14 cellular contexts compared by ENCODE assay signal in the genomic region with DNA sequence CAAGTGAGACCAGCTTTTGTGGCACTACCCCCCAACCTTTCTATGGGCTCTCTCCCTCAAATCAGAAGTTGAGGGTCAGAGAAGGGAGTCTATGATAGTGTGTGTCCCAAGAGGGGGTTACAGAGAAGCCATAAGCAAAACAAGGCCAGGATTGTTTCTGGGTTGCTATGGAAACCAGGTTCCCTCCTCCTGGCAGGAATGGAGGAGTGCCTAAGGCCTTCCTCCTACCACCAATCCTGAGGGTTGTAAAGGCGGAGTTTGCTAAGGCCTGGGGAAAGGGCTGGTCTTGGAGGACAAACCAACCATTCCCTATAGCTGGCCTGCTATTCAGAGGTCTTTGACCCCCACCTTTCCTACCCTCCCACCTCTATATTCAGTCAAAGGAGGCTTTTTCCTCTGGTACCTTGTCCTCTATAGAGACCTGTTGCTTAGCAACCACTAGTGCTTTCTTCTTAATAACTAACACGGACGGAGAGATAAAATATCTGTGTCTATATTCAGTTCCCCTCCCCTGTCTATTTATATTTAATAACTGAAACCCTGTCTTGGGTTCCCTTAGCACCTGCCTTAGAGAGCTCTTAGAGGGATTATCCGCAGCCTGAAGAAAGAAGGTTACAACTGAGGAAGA. TPM values are rescaled to one million over a fixed set of nuclear protein-coding genes. Genes with fewer than 3 reads are reported as not detected.
DNase-seq lines count a peak whose midpoint lies in the region; ATAC-seq and TF ChIP-seq lines count a peak whose summit lies in the region.
"Had no signal": no experiment of that assay in that cellular context is flagged by ENCODE, and none has a peak within 500 bp of the region (broad histone marks: within the 10 kb centered on the region; RNA-seq: fewer than 3 reads in every experiment).

No MANE protein-coding gene starts in this region.

- 71 to 77% methylated on average over 4 of the region's 4 CpGs for WGBS in body of pancreas, 2 donors

- H3K4me1 Mint-ChIP-seq in nephron progenitor cell = peaks cover 22% of the 10 kb centered on the region
- H3K4me1 Mint-ChIP-seq in stimulated activated memory B cell treated with anti-CD40 and anti-IgM and Interleukin-4, amounts not matched to agents 10 μg/mL and 1 μg/mL and 100 μg/mL, for 72 hours = no peaks in the 10 kb centered on the region
- H3K4me1 Mint-ChIP-seq: activated naive CD8-positive, alpha-beta T cell treated with anti-CD3 and anti-CD28 coated beads for 36 hours; CD8-positive, alpha-beta memory T cell had no signal

- peaks cover 56% of the 10 kb centered on the region for H3K36me3 Mint-ChIP-seq in nephron progenitor cell (ENCODE audit: low read depth)
- H3K36me3 Mint-ChIP-seq in stimulated activated memory B cell treated with anti-CD40 and anti-IgM and Interleukin-4, amounts not matched to agents 10 μg/mL and 1 μg/mL and 100 μg/mL, for 72 hours = peaks cover 81% of the 10 kb centered on the region

- peak overlapping the region; percentile 16 for H3K4me3 Mint-ChIP-seq in nephron progenitor cell
- H3K4me3 Mint-ChIP-seq in stimulated activated memory B cell treated with anti-CD40 and anti-IgM and Interleukin-4, amounts not matched to agents 10 μg/mL and 1 μg/mL and 100 μg/mL, for 72 hours = no peak overlapping the region
- H3K4me3 Mint-ChIP-seq: activated naive CD8-positive, alpha-beta T cell treated with anti-CD3 and anti-CD28 coated beads for 36 hours; CD8-positive, alpha-beta memory T cell had no signal

- no peaks in the 10 kb centered on the region for H3K9me3 ChIP-seq in body of pancreas
- H3K9me3 ChIP-seq: HAP-1, testis had no signal

- TF ChIP-seq POLR2A in body of pancreas (IDR thresholded peaks at IDR 0.05) = no peak

- intact Hi-C loops in body of pancreas (cut with DNase I) = no loop called here

- TF ChIP-seq CTCF in nephron progenitor cell (IDR thresholded peaks at IDR 0.05) = no peak
- no peak for TF ChIP-seq CTCF in GM13977 (IDR thresholded peaks at IDR 0.05; ENCODE audit: extremely low read depth, insufficient read depth, missing control alignments)
- no peak for TF ChIP-seq CTCF in body of pancreas (IDR thresholded peaks at IDR 0.05)

- H3K9me3 Mint-ChIP-seq in nephron progenitor cell = no peaks in the 10 kb centered on the region
- no peaks in the 10 kb centered on the region for H3K9me3 Mint-ChIP-seq in stimulated activated memory B cell treated with anti-CD40 and anti-IgM and Interleukin-4, amounts not matched to agents 10 μg/mL and 1 μg/mL and 100 μg/mL, for 72 hours
- H3K9me3 Mint-ChIP-seq: activated naive CD8-positive, alpha-beta T cell treated with anti-CD3 and anti-CD28 coated beads for 36 hours; CD8-positive, alpha-beta memory T cell had no signal

- H3K4me3 ChIP-seq in body of pancreas = no peak overlapping the region
- H3K4me3 ChIP-seq: HAP-1 had no signal

- H3K27ac Mint-ChIP-seq in nephron progenitor cell = no peak overlapping the region
- no peak overlapping the region for H3K27ac Mint-ChIP-seq in stimulated activated memory B cell treated with anti-CD40 and anti-IgM and Interleukin-4, amounts not matched to agents 10 μg/mL and 1 μg/mL and 100 μg/mL, for 72 hours
- H3K27ac Mint-ChIP-seq: activated naive CD8-positive, alpha-beta T cell treated with anti-CD3 and anti-CD28 coated beads for 36 hours; CD8-positive, alpha-beta memory T cell had no signal

- ATAC-seq in HG03571 (IDR thresholded peaks at IDR 0.05; ENCODE audit: unreplicated experiment) = no peak
- ATAC-seq in stimulated activated memory B cell treated with anti-CD40 and anti-IgM and Interleukin-4, amounts not matched to agents 10 μg/mL and 1 μg/mL and 100 μg/mL, for 72 hours = no peak
- no peak for ATAC-seq in body of pancreas

- DNase-seq in DMS79 treated with DMSO at 0.1 percent for 48 hours (lab: John Stamatoyannopoulos, UW) (peak; percentile 38), NCI-H1417 treated with DMSO at 0.1 percent for 48 hours (lab: John Stamatoyannopoulos, UW) (peak; percentile 18), nephron progenitor cell (no peak), GM13977 (ENCODE audit: low spot score) (no peak), body of pancreas (no peak)
- DNase-seq: activated naive CD8-positive, alpha-beta T cell treated with anti-CD3 and anti-CD28 coated beads for 36 hours; CD8-positive, alpha-beta memory T cell; NCI-H2081 had no signal

- peaks cover 7% of the 10 kb centered on the region for H3K27me3 Mint-ChIP-seq in nephron progenitor cell (ENCODE audit: low read depth, poor library complexity)
- no peaks in the 10 kb centered on the region for H3K27me3 Mint-ChIP-seq in stimulated activated memory B cell treated with anti-CD40 and anti-IgM and Interleukin-4, amounts not matched to agents 10 μg/mL and 1 μg/mL and 100 μg/mL, for 72 hours
- H3K27me3 Mint-ChIP-seq: activated naive CD8-positive, alpha-beta T cell treated with anti-CD3 and anti-CD28 coated beads for 36 hours had no signal

- H3K27ac ChIP-seq in angular gyrus (ENCODE audit: low read depth, low read length) (peak overlapping the region; percentile 77), body of pancreas (no peak overlapping the region)
- H3K27ac ChIP-seq: testis had no signal

- in situ Hi-C loops in GM13977 (cut with MboI; ENCODE audit: low pct_unique_long_range_greater_than_20kb, low sequenced_read_pairs, unreplicated experiment) = no loop called here

- no peaks in the 10 kb centered on the region for H3K36me3 ChIP-seq in body of pancreas (replicated peaks in 1 of 2; ENCODE audit: insufficient read depth in 1 of 2, low read depth in 2 of 2)
- H3K36me3 ChIP-seq: HAP-1 had no signal

- no peaks in the 10 kb centered on the region for H3K27me3 ChIP-seq in body of pancreas
- H3K27me3 ChIP-seq: testis had no signal

- H3K4me1 ChIP-seq in body of pancreas = no peaks in the 10 kb centered on the region
- H3K4me1 ChIP-seq: HAP-1, testis had no signal

RNA-seq across cellular contexts. Expression of gene NEUROD2, which starts 43.4 kb away (rescaled TPM):
- not detected for total RNA-seq in body of pancreas
- total RNA-seq: activated naive CD8-positive, alpha-beta T cell treated with anti-CD3 and anti-CD28 coated beads for 36 hours; CD8-positive, alpha-beta memory T cell; chondrocyte had no signal

Comparison
In these comparisons a context has a peak if more than half of its experiments do, and no peak if none do; other contexts are left out.
1. DNase-seq: peak in DMS79 treated with DMSO at 0.1 percent for 48 hours (single experiment) and NCI-H1417 treated with DMSO at 0.1 percent for 48 hours (single experiment); none in nephron progenitor cell (single experiment), GM13977 (single experiment) and body of pancreas (0 of 4).